1 cellular context compared by ENCODE assay signal in the genomic region with DNA sequence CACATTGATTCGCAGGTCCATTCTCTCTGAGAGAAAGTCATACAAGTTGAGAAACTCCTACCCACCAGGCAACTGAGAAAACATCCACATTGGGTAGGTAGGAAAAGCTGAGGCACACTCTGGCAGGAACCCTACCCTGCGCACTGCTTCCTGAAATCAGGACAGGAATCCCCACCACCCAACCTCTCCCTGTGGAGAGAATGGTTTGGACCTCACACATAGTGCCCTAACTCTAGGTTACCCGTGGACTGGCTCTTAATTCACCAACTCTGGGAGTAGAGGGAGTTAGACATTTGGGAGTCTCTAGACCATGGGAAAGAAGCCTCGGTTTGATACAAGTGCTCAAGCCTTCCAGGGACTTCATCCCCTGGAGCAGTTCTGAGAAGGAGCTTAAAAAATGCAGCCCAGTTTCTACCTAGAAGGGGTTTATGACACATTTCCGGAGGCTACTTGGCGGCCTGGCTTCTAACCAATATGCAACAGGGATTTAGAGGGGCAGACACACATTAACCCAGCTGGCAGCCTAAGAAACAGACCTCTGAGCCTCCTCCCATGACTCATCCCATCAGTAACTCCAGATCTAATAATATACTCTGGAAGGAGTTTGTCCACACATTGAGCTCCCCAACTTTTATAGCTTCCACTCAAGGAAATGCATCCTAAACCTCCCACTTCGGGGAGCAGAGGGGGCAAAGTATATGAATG.
TF ChIP-seq lines count a peak whose summit lies in the region.

No MANE protein-coding gene starts in this region.

TF ChIP-seq in IMR-90, 13 proteins besides CTCF, POLR2A, EP300 and RAD21:
- TF ChIP-seq MAFK (IDR thresholded peaks at IDR 0.05; ENCODE audit: low read depth, low read length) = no peak
- peak; percentile 45; the same call in 1 of the 2 replicates for TF ChIP-seq FOS (IDR thresholded peaks at IDR 0.05; ENCODE audit: low read depth, low read length)
